Comparison of ENCODE assay signal across 19 cellular contexts in the genomic region with DNA sequence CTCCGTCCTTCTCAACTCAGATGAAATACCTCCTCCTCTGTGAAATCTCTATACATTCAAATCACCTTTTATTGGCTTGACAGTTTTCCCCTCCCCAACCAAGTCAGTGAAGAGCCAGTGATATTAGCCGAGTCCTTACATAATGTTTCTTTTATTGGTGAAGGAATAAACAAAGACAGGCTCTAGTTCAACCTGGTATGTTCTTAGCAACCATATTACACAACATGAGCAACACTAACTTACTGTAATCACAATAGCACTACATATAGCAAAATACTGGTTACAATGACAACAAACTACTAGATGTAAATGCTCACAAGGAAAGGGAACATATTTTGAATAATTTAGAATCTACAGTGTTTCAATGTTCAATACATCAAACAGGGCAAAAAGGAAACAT. TPM values are rescaled to one million over a fixed set of nuclear protein-coding genes. Genes with fewer than 3 reads are reported as not detected.
DNase-seq lines count a peak whose midpoint lies in the region; ATAC-seq, FAIRE-seq and TF ChIP-seq lines count a peak whose summit lies in the region.
"Had no signal": no experiment of that assay in that cellular context is flagged by ENCODE, and none has a peak within 500 bp of the region (broad histone marks: within the 10 kb centered on the region; RNA-seq: fewer than 3 reads in every experiment).

No MANE protein-coding gene starts in this region.

- CTCF ChIA-PET in CD4-positive, alpha-beta T cell (lab: Charles Lee) = no interaction called here
- CTCF ChIA-PET in H1 (lab: Charles Lee; ENCODE audit: partially characterized antibody) = interaction anchor here (1.6 kb wide), 1 partner anchor 14 kb away, joined by 5 read pairs; no protein-coding TSS in a partner anchor
- CTCF ChIA-PET in naive thymus-derived CD4-positive, alpha-beta T cell (lab: Charles Lee) = no interaction called here

- no peak overlapping the region for H3K9ac ChIP-seq in H1 (replicated peaks in 1 of 4; ENCODE audit: extremely low read depth in 1 of 4, low read depth in 3 of 4, low read length in 3 of 4)

- peaks cover 53 to 99% of the 10 kb centered on the region in 2 experiments for H3K79me2 ChIP-seq in H1 (ENCODE audit: control insufficient read depth in 1 of 2, insufficient read depth in 2 of 2, low read length in 2 of 2)

- H3K27ac ChIP-seq in CD4-positive, alpha-beta T cell (ENCODE audit: low read depth, low read length) = no peak overlapping the region
- H3K27ac ChIP-seq in H1 (ENCODE audit: low read depth, low read length) (no peak overlapping the region), upper lobe of right lung (no peak overlapping the region)
- H3K27ac ChIP-seq in naive thymus-derived CD4-positive, alpha-beta T cell (ENCODE audit: low read depth, low read length) = no peak overlapping the region
- H3K27ac ChIP-seq: C4-2B, coronary artery, heart left ventricle, Peyer's patch, tibial artery had no signal

- H3K23me2 ChIP-seq in H1 (ENCODE audit: low read depth, low read length) = no peaks in the 10 kb centered on the region

- H3K4me1 ChIP-seq in H1 (replicated peaks in 1 of 4; ENCODE audit: control insufficient read depth in 3 of 4, insufficient read depth in 4 of 4, low read length in 3 of 4) (peaks cover 0 to 4% (median 0%) of the 10 kb centered on the region in 4 experiments; a peak in 2 of 7 replicates), upper lobe of right lung (peaks cover 22% of the 10 kb centered on the region)
- H3K4me1 ChIP-seq in naive thymus-derived CD4-positive, alpha-beta T cell (ENCODE audit: control insufficient read depth in 2 of 2, insufficient read depth in 2 of 2, low read length in 2 of 2) = peaks cover 0 to 12% of the 10 kb centered on the region in 2 donors

- POLR2A ChIA-PET in CD4-positive, alpha-beta T cell (lab: Charles Lee) = no interaction called here
- POLR2A ChIA-PET in H1 (lab: Charles Lee; ENCODE audit: partially characterized antibody) = interaction anchor here (1.5 to 10.9 kb wide), 3 partner anchors 13 to 50 kb away, joined by 3 to 78 read pairs (median 4); no protein-coding TSS in a partner anchor
- POLR2A ChIA-PET in naive thymus-derived CD4-positive, alpha-beta T cell (lab: Charles Lee) = no interaction called here

- no peaks in the 10 kb centered on the region for H3K27me3 Mint-ChIP-seq in CD4-positive, alpha-beta T cell
- H3K27me3 Mint-ChIP-seq in HFFc6 (ENCODE audit: insufficient read depth) = no peaks in the 10 kb centered on the region
- no peaks in the 10 kb centered on the region for H3K27me3 Mint-ChIP-seq in naive thymus-derived CD4-positive, alpha-beta T cell
- H3K27me3 Mint-ChIP-seq: activated CD4-positive, alpha-beta memory T cell treated with anti-CD3 and anti-CD28 coated beads, Interleukin-2, amount 10 ng/mL, durations not matched to agents 7 days and 5 days had no signal

- no peak overlapping the region for H2BK120ac ChIP-seq in H1 (replicated peaks; ENCODE audit: low read depth, low read length)

- TF ChIP-seq POLR2A in H1 (IDR thresholded peaks at IDR 0.05; ENCODE audit: control extremely low read depth in 1 of 2, low read depth in 2 of 2, low read length in 2 of 2) = no peak

- H3K36me3 Mint-ChIP-seq in CD4-positive, alpha-beta T cell (ENCODE audit: low read depth) = peaks cover 86% of the 10 kb centered on the region
- peaks cover 31% of the 10 kb centered on the region for H3K36me3 Mint-ChIP-seq in HFFc6 (ENCODE audit: low read depth)
- peaks cover 12 to 59% (median 43%) of the 10 kb centered on the region in 5 donors for H3K36me3 Mint-ChIP-seq in naive thymus-derived CD4-positive, alpha-beta T cell

- no peak overlapping the region for H4K8ac ChIP-seq in H1 (ENCODE audit: extremely low read depth, insufficient read depth, low read length)

- peak overlapping the region; percentile 18 for H3K27ac Mint-ChIP-seq in CD4-positive, alpha-beta T cell
- H3K27ac Mint-ChIP-seq in HFFc6 = peak overlapping the region; percentile 64
- H3K27ac Mint-ChIP-seq in naive thymus-derived CD4-positive, alpha-beta T cell = peak overlapping the region in 6 of 9 donors; percentile 5 to 89 (median 45)
- H3K27ac Mint-ChIP-seq: activated CD4-positive, alpha-beta memory T cell treated with anti-CD3 and anti-CD28 coated beads, Interleukin-2, amount 10 ng/mL, durations not matched to agents 7 days and 5 days had no signal

- no peak overlapping the region for H3K4me2 ChIP-seq in H1 (ENCODE audit: insufficient read depth in 1 of 2, low read depth in 2 of 2, low read length in 2 of 2)

- FAIRE-seq in H1 (lab: Jason Lieb, UNC) = peak; percentile 28

- no peak for TF ChIP-seq EP300 in H1 (IDR thresholded peaks at IDR 0.05; ENCODE audit: borderline replicate concordance in 1 of 2, low read depth in 2 of 2, low read length in 2 of 2)

- DNase-seq in CD4-positive, alpha-beta T cell = no peak
- DNase-seq in HFFc6 = no peak
- DNase-seq in H1 (ENCODE audit: low read depth in 1 of 2, low spot score in 2 of 2) = no peak
- DNase-seq in naive thymus-derived CD4-positive, alpha-beta T cell = no peak
- DNase-seq in SHP77 treated with DMSO at 0.1 percent for 48 hours (lab: John Stamatoyannopoulos, UW) = no peak
- DNase-seq in upper lobe of right lung = no peak
- DNase-seq in left ventricle myocardium superior = no peak
- DNase-seq: activated CD4-positive, alpha-beta memory T cell treated with anti-CD3 and anti-CD28 coated beads, Interleukin-2, amount 10 ng/mL, durations not matched to agents 7 days and 5 days; amygdala; DMS79 treated with DMSO at 0.1 percent for 48 hours; heart left ventricle; kidney glomerular epithelial cell; NCI-H1417; NCI-H82; Peyer's patch; tibial artery had no signal

- no peak overlapping the region for H3K56ac ChIP-seq in H1 (replicated peaks; ENCODE audit: insufficient read length, low read depth, low read length)

- no peak overlapping the region for H2BK12ac ChIP-seq in H1 (ENCODE audit: low read depth, low read length)

- H3K79me1 ChIP-seq in H1 (ENCODE audit: low read depth, low read length) = no peaks in the 10 kb centered on the region

- no peak for TF ChIP-seq CTCF in CD4-positive, alpha-beta T cell (IDR thresholded peaks at IDR 0.05)
- TF ChIP-seq CTCF in HFFc6 (IDR thresholded peaks at IDR 0.05) (no peak), H1 (IDR thresholded peaks at IDR 0.05; ENCODE audit: control extremely low read depth in 1 of 3, insufficient read depth in 1 of 3, low read depth in 1 of 3, low read length in 3 of 3) (no peak), upper lobe of right lung (IDR thresholded peaks at IDR 0.05) (no peak)

- no peak overlapping the region for H4K5ac ChIP-seq in H1 (ENCODE audit: insufficient read length, low read depth, low read length)

- no peak overlapping the region for H2BK5ac ChIP-seq in H1 (ENCODE audit: low read depth, low read length)

- no peaks in the 10 kb centered on the region for H3K9me3 ChIP-seq in CD4-positive, alpha-beta T cell (ENCODE audit: control insufficient read depth, low read length)
- H3K9me3 ChIP-seq in H1 (ENCODE audit: insufficient read depth in 2 of 2, low read depth in 1 of 2, low read length in 1 of 2) = no peaks in the 10 kb centered on the region
- no peaks in the 10 kb centered on the region for H3K9me3 ChIP-seq in naive thymus-derived CD4-positive, alpha-beta T cell (ENCODE audit: control insufficient read depth in 2 of 3, low read length in 3 of 3)
- no peaks in the 10 kb centered on the region for H3K9me3 ChIP-seq in upper lobe of right lung
- H3K9me3 ChIP-seq: Peyer's patch, tibial artery had no signal

- H3K4ac ChIP-seq in H1 (replicated peaks; ENCODE audit: insufficient read length, low read depth, low read length) = no peak overlapping the region

- H2AK5ac ChIP-seq in H1 (ENCODE audit: low read depth, low read length) = no peak overlapping the region

- no peak overlapping the region for H2BK20ac ChIP-seq in H1 (ENCODE audit: low read length)

- H3K36me3 ChIP-seq in H1 (ENCODE audit: control insufficient read depth in 2 of 4, insufficient read depth in 4 of 4, low read length in 3 of 4) (peaks cover 0 to 66% (median 16%) of the 10 kb centered on the region in 4 experiments; a peak in 7 of 8 replicates), upper lobe of right lung (peaks cover under 1% of the 10 kb centered on the region)
- H3K36me3 ChIP-seq in naive thymus-derived CD4-positive, alpha-beta T cell (ENCODE audit: control insufficient read depth in 2 of 3, insufficient read depth in 3 of 3, low read length in 3 of 3) = peaks cover 0 to 6% (median 0%) of the 10 kb centered on the region in 3 experiments

- 85% methylated on average over 2 of the region's 2 CpGs; no CpG with 5 or more reads in 1 of the 2 experiments for WGBS in H1 (ENCODE audit: extremely low coverage in 1 of 2, insufficient coverage in 1 of 2, insufficient read length in 1 of 2, insufficient replicate concordance in 2 of 2, low coverage in 1 of 2, low lambda C conversion rate in 2 of 2, missing lambda C conversion rate in 1 of 2), 2 experiments

- intact Hi-C loops in CD4-positive, alpha-beta T cell (cut with DNase I, micrococcal nuclease) = no loop called here
- intact Hi-C loops in naive thymus-derived CD4-positive, alpha-beta T cell (cut with micrococcal nuclease) = loop anchor here in 1 of 2 donors (2.0 kb wide), 1 partner anchor 18 kb away; no protein-coding TSS in a partner anchor
- intact Hi-C loops in upper lobe of right lung (cut with DNase I) (no loop called here), left ventricle myocardium superior (cut with micrococcal nuclease) (no loop called here)

- H3K23ac ChIP-seq in H1 (ENCODE audit: insufficient read length) = no peak overlapping the region

- H3K4me3 ChIP-seq in H1 (ENCODE audit: extremely low read depth in 1 of 4, insufficient read depth in 2 of 4, low read depth in 3 of 4, low read length in 4 of 4) (no peak overlapping the region), upper lobe of right lung (no peak overlapping the region)
- H3K4me3 ChIP-seq in naive thymus-derived CD4-positive, alpha-beta T cell (ENCODE audit: low read length) = no peak overlapping the region
- H3K4me3 ChIP-seq: coronary artery, heart left ventricle, Peyer's patch, skin epidermis, tibial artery had no signal

- H3K14ac ChIP-seq in H1 (ENCODE audit: insufficient read length) = no peak overlapping the region

- no peak for TF ChIP-seq RAD21 in H1 (IDR thresholded peaks at IDR 0.05 in 1 of 2, conservative IDR thresholded peaks at IDR 0.05 in 1 of 2; ENCODE audit: low read depth in 2 of 2, low read length in 2 of 2)

- peak overlapping the region; percentile 8 for H3K4me3 Mint-ChIP-seq in CD4-positive, alpha-beta T cell
- no peak overlapping the region for H3K4me3 Mint-ChIP-seq in HFFc6
- H3K4me3 Mint-ChIP-seq in naive thymus-derived CD4-positive, alpha-beta T cell = peak overlapping the region in 7 of 10 donors; percentile 1 to 54 (median 37)
- H3K4me3 Mint-ChIP-seq: activated CD4-positive, alpha-beta memory T cell treated with anti-CD3 and anti-CD28 coated beads, Interleukin-2, amount 10 ng/mL, durations not matched to agents 7 days and 5 days had no signal

- ATAC-seq in CD4-positive, alpha-beta T cell (ENCODE audit: poor library complexity) = no peak
- ATAC-seq in naive thymus-derived CD4-positive, alpha-beta T cell = no peak
- no peak for ATAC-seq in upper lobe of right lung
- ATAC-seq in left ventricle myocardium superior = no peak

- H2AFZ ChIP-seq in H1 (ENCODE audit: low read length) = no peak overlapping the region

- H4K20me1 ChIP-seq in H1 (replicated peaks in 1 of 2; ENCODE audit: control insufficient read depth in 1 of 2, insufficient read depth in 2 of 2, low read length in 2 of 2) = peaks cover 24 to 45% of the 10 kb centered on the region in 2 experiments

- no peaks in the 10 kb centered on the region for H3K27me3 ChIP-seq in CD4-positive, alpha-beta T cell (ENCODE audit: control insufficient read depth, insufficient read depth, low read length)
- H3K27me3 ChIP-seq in H1 (replicated peaks in 1 of 4; ENCODE audit: control insufficient read depth in 3 of 4, extremely low read depth in 1 of 4, insufficient read depth in 3 of 4, low read length in 3 of 4) (no peaks in the 10 kb centered on the region), upper lobe of right lung (no peaks in the 10 kb centered on the region)
- H3K27me3 ChIP-seq in naive thymus-derived CD4-positive, alpha-beta T cell (ENCODE audit: control insufficient read depth in 2 of 2, insufficient read depth in 2 of 2, low read length in 2 of 2) = no peaks in the 10 kb centered on the region
- H3K27me3 ChIP-seq: heart left ventricle, tibial artery had no signal

- H3K9me3 Mint-ChIP-seq in CD4-positive, alpha-beta T cell = peaks cover 4% of the 10 kb centered on the region
- peaks cover 4% of the 10 kb centered on the region; the same call in 1 of the 2 replicates for H3K9me3 Mint-ChIP-seq in HFFc6
- peaks cover 0 to 11% (median 4%) of the 10 kb centered on the region in 11 donors for H3K9me3 Mint-ChIP-seq in naive thymus-derived CD4-positive, alpha-beta T cell

- H4K91ac ChIP-seq in H1 (replicated peaks; ENCODE audit: insufficient read length, low read length) = no peak overlapping the region

- no peak overlapping the region for H2BK15ac ChIP-seq in H1 (ENCODE audit: low read length)

- no peak overlapping the region for H3K18ac ChIP-seq in H1 (ENCODE audit: extremely low read depth, low read length)

- H3K4me1 Mint-ChIP-seq in CD4-positive, alpha-beta T cell (ENCODE audit: low read depth) = peaks cover 84% of the 10 kb centered on the region
- peaks cover 70% of the 10 kb centered on the region for H3K4me1 Mint-ChIP-seq in HFFc6 (ENCODE audit: low read depth)
- peaks cover 48 to 96% (median 84%) of the 10 kb centered on the region in 7 donors for H3K4me1 Mint-ChIP-seq in naive thymus-derived CD4-positive, alpha-beta T cell

RNA-seq across cellular contexts. Expression of gene DHX15, which starts 19.9 kb away (rescaled TPM):
- total RNA-seq in CD4-positive, alpha-beta T cell = 100 to 1,000 TPM; 208 to 209 TPM
- total RNA-seq in HFFc6 (2021; fragmentation: NEBNext Ultra II Directional; extraction: Animal tissue kit (Norgen Biotek cat#: 25700)) = 100 to 1,000 TPM in 5 of 6 experiments, 10 to 100 TPM in 1; 98.9 to 117 (median 110) TPM
- 264 and 286 TPM in 2 replicates for total RNA-seq in H1 (2021; fragmentation: NEBNext Ultra II Directional; extraction: Animal tissue kit (Norgen Biotek cat#: 25700))
- 89.2 and 126 TPM in 2 replicates for polyA plus RNA-seq in H1 (2011; rRNA removed)
- 164 TPM for polyA plus RNA-seq in H1 (2011; cell fraction: cytosol; rRNA removed)
- polyA plus RNA-seq in H1 (2011; cell fraction: nucleus; rRNA removed) = 92.2 TPM
- 150 to 255 TPM (median 186 TPM) in 4 replicates for polyA plus RNA-seq in H1 (2012, experiment 1 of 2)
- polyA plus RNA-seq in H1 (2012, experiment 2 of 2) = 15.1 TPM
- polyA plus RNA-seq in H1 (2013, experiment 1 of 2) = 137 TPM
- 129 TPM for polyA plus RNA-seq in H1 (2013, experiment 2 of 2)
- polyA minus RNA-seq in H1 (2011; rRNA and poly(A)+ RNA removed) = 297 and 388 TPM in 2 replicates
- polyA minus RNA-seq in H1 (2011; cell fraction: cytosol; rRNA and poly(A)+ RNA removed) = 149 TPM
- 463 TPM for polyA minus RNA-seq in H1 (2011; cell fraction: nucleus; rRNA and poly(A)+ RNA removed)
- total RNA-seq in naive thymus-derived CD4-positive, alpha-beta T cell = 100 to 1,000 TPM; 137 to 186 (median 139) TPM
- 10 to 100 TPM; 44.5 to 69.2 TPM for polyA plus RNA-seq in naive thymus-derived CD4-positive, alpha-beta T cell
- total RNA-seq in upper lobe of right lung = 101 TPM
- total RNA-seq in left ventricle myocardium superior = 53.0 TPM
